17 cellular contexts compared by ENCODE assay signal in genomic region chr15:68511073-68511991, GRCh38.
DNase-seq lines count a peak whose midpoint lies in the region; ATAC-seq and TF ChIP-seq lines count a peak whose summit lies in the region.
"Had no signal": no experiment of that assay in that cellular context is flagged by ENCODE, and none has a peak within 500 bp of the region (broad histone marks: within the 10 kb centered on the region; RNA-seq: fewer than 3 reads in every experiment).

No MANE protein-coding gene starts in this region.

- H3K4me3 Mint-ChIP-seq in activated CD4-positive, alpha-beta memory T cell treated with anti-CD3 and anti-CD28 coated beads, Interleukin-2, amount 10 ng/mL, durations not matched to agents 7 days and 5 days: no peak overlapping the region
- no peak overlapping the region for H3K4me3 Mint-ChIP-seq in naive thymus-derived CD4-positive, alpha-beta T cell
- H3K4me3 Mint-ChIP-seq: activated CD4-positive, alpha-beta T cell treated with anti-CD3 and anti-CD28 coated beads, Interleukin-2, amount 10 ng/mL, durations not matched to agents 7 days and 5 days; activated T-helper 17 cell treated with anti-CD3 and anti-CD28 coated beads, Interleukin-2, amount 50 U/mL, for 72 hours; CD4-positive, CD25-positive, alpha-beta regulatory T cell had no signal

- no peaks in the 10 kb centered on the region for H3K36me3 Mint-ChIP-seq in activated CD4-positive, alpha-beta memory T cell treated with anti-CD3 and anti-CD28 coated beads, Interleukin-2, amount 10 ng/mL, durations not matched to agents 7 days and 5 days (ENCODE audit: low read depth)
- peaks cover 0 to 3% (median 0%) of the 10 kb centered on the region in 5 donors for H3K36me3 Mint-ChIP-seq in naive thymus-derived CD4-positive, alpha-beta T cell
- H3K36me3 Mint-ChIP-seq: CD4-positive, CD25-positive, alpha-beta regulatory T cell had no signal

- peaks cover 4% of the 10 kb centered on the region for H3K9me3 Mint-ChIP-seq in activated CD4-positive, alpha-beta memory T cell treated with anti-CD3 and anti-CD28 coated beads, Interleukin-2, amount 10 ng/mL, durations not matched to agents 7 days and 5 days
- peaks cover 0 to 25% (median 6%) of the 10 kb centered on the region in 11 donors for H3K9me3 Mint-ChIP-seq in naive thymus-derived CD4-positive, alpha-beta T cell
- H3K9me3 Mint-ChIP-seq: activated T-helper 17 cell treated with anti-CD3 and anti-CD28 coated beads, Interleukin-2, amount 50 U/mL, for 72 hours had no signal

- peak; percentile 67 for DNase-seq in GM04504 (ENCODE audit: low read depth)
- DNase-seq in body of pancreas: peak in 2 of 4 donors; percentile 20 to 48
- DNase-seq in left ventricle myocardium superior: peak; percentile 55
- DNase-seq in spleen: no peak
- DNase-seq in activated CD4-positive, alpha-beta memory T cell treated with anti-CD3 and anti-CD28 coated beads, Interleukin-2, amount 10 ng/mL, durations not matched to agents 7 days and 5 days: no peak
- no peak for DNase-seq in naive thymus-derived CD4-positive, alpha-beta T cell
- DNase-seq: activated CD4-positive, alpha-beta T cell treated with anti-CD3 and anti-CD28 coated beads, Interleukin-2, amount 10 ng/mL, durations not matched to agents 7 days and 5 days; CD4-positive, CD25-positive, alpha-beta regulatory T cell; NCI-H1417; NCI-H524; stimulated activated CD4-positive, alpha-beta T cell treated with anti-CD3 and anti-CD28 coated beads, Interleukin-4, amount 100 ng/mL, for 4 hours; stimulated activated naive CD4-positive, alpha-beta T cell; T-helper 1 cell had no signal

- TF ChIP-seq POLR2A in body of pancreas (IDR thresholded peaks at IDR 0.05) (no peak), spleen (IDR thresholded peaks at IDR 0.05) (no peak)

- no peaks in the 10 kb centered on the region for H3K4me1 Mint-ChIP-seq in activated CD4-positive, alpha-beta memory T cell treated with anti-CD3 and anti-CD28 coated beads, Interleukin-2, amount 10 ng/mL, durations not matched to agents 7 days and 5 days
- H3K4me1 Mint-ChIP-seq in naive thymus-derived CD4-positive, alpha-beta T cell: no peaks in the 10 kb centered on the region
- H3K4me1 Mint-ChIP-seq: activated CD4-positive, alpha-beta T cell treated with anti-CD3 and anti-CD28 coated beads, Interleukin-2, amount 10 ng/mL, durations not matched to agents 7 days and 5 days; activated T-helper 17 cell treated with anti-CD3 and anti-CD28 coated beads, Interleukin-2, amount 50 U/mL, for 72 hours; CD4-positive, CD25-positive, alpha-beta regulatory T cell had no signal

- H3K4me1 ChIP-seq in body of pancreas (no peaks in the 10 kb centered on the region), spleen (no peaks in the 10 kb centered on the region)
- H3K4me1 ChIP-seq in naive thymus-derived CD4-positive, alpha-beta T cell (ENCODE audit: control insufficient read depth in 2 of 2, insufficient read depth in 2 of 2, low read length in 2 of 2): no peaks in the 10 kb centered on the region

- TF ChIP-seq CTCF in body of pancreas (IDR thresholded peaks at IDR 0.05) (no peak), spleen (IDR thresholded peaks at IDR 0.05 in 8 of 11, conservative IDR thresholded peaks at IDR 0.05 in 3 of 11) (no peak)

- CTCF ChIA-PET in activated CD4-positive, alpha-beta memory T cell treated with anti-CD3 and anti-CD28 coated beads, Interleukin-2, amount 10 ng/mL, durations not matched to agents 7 days and 5 days (lab: Charles Lee): no interaction called here
- CTCF ChIA-PET in naive thymus-derived CD4-positive, alpha-beta T cell (lab: Charles Lee): interaction anchor here (1.0 kb wide), 1 partner anchor 39 kb away, joined by 3 read pairs; no protein-coding TSS in a partner anchor

- ATAC-seq in body of pancreas (peak; percentile 50), left ventricle myocardium superior (peak; percentile 80), SK-N-SH treated with all-trans-retinoic acid at 6 μM for 48 hours (no peak), HG03135 (IDR thresholded peaks at IDR 0.05; ENCODE audit: unreplicated experiment) (no peak)
- ATAC-seq in naive thymus-derived CD4-positive, alpha-beta T cell: no peak
- ATAC-seq: activated T-helper 17 cell treated with anti-CD3 and anti-CD28 coated beads, Interleukin-2, amount 50 U/mL, for 72 hours had no signal

- H3K27ac Mint-ChIP-seq in activated CD4-positive, alpha-beta memory T cell treated with anti-CD3 and anti-CD28 coated beads, Interleukin-2, amount 10 ng/mL, durations not matched to agents 7 days and 5 days: no peak overlapping the region
- no peak overlapping the region for H3K27ac Mint-ChIP-seq in naive thymus-derived CD4-positive, alpha-beta T cell
- H3K27ac Mint-ChIP-seq: activated CD4-positive, alpha-beta T cell treated with anti-CD3 and anti-CD28 coated beads, Interleukin-2, amount 10 ng/mL, durations not matched to agents 7 days and 5 days; activated T-helper 17 cell treated with anti-CD3 and anti-CD28 coated beads, Interleukin-2, amount 50 U/mL, for 72 hours had no signal

- intact Hi-C loops in body of pancreas (cut with DNase I): no loop called here
- intact Hi-C loops in left ventricle myocardium superior (cut with micrococcal nuclease): no loop called here
- intact Hi-C loops in spleen (cut with DNase I; ENCODE audit: low total_unique reads): no loop called here
- intact Hi-C loops in naive thymus-derived CD4-positive, alpha-beta T cell (cut with micrococcal nuclease): no loop called here

- H3K27me3 ChIP-seq in body of pancreas (no peaks in the 10 kb centered on the region), spleen (replicated peaks in 1 of 7) (no peaks in the 10 kb centered on the region)
- H3K27me3 ChIP-seq in naive thymus-derived CD4-positive, alpha-beta T cell (ENCODE audit: control insufficient read depth in 2 of 2, insufficient read depth in 2 of 2, low read length in 2 of 2): no peaks in the 10 kb centered on the region
- H3K27me3 ChIP-seq: cardiac muscle cell had no signal

- H3K27me3 Mint-ChIP-seq in activated CD4-positive, alpha-beta memory T cell treated with anti-CD3 and anti-CD28 coated beads, Interleukin-2, amount 10 ng/mL, durations not matched to agents 7 days and 5 days: peaks cover 50% of the 10 kb centered on the region
- H3K27me3 Mint-ChIP-seq in naive thymus-derived CD4-positive, alpha-beta T cell: peaks cover 7 to 43% (median 17%) of the 10 kb centered on the region in 5 donors

- H3K27ac ChIP-seq in body of pancreas (no peak overlapping the region), spleen (peak overlapping the region in 5 of 8 donors; percentile 27 to 54 (median 34))
- H3K27ac ChIP-seq in naive thymus-derived CD4-positive, alpha-beta T cell (ENCODE audit: low read depth, low read length): no peak overlapping the region
- H3K27ac ChIP-seq: cardiac muscle cell had no signal

- no peak overlapping the region for H3K4me3 ChIP-seq in body of pancreas
- no peak overlapping the region for H3K4me3 ChIP-seq in spleen
- no peak overlapping the region for H3K4me3 ChIP-seq in naive thymus-derived CD4-positive, alpha-beta T cell (ENCODE audit: low read length)
- H3K4me3 ChIP-seq: cardiac muscle cell had no signal

- POLR2A ChIA-PET in activated CD4-positive, alpha-beta memory T cell treated with anti-CD3 and anti-CD28 coated beads, Interleukin-2, amount 10 ng/mL, durations not matched to agents 7 days and 5 days (lab: Charles Lee): no interaction called here
- POLR2A ChIA-PET in naive thymus-derived CD4-positive, alpha-beta T cell (lab: Charles Lee): no interaction called here

- H3K9me3 ChIP-seq in body of pancreas: no peaks in the 10 kb centered on the region
- H3K9me3 ChIP-seq in spleen: peaks cover 0 to 8% (median 0%) of the 10 kb centered on the region in 8 donors
- H3K9me3 ChIP-seq in naive thymus-derived CD4-positive, alpha-beta T cell (ENCODE audit: control insufficient read depth in 2 of 3, low read length in 3 of 3): no peaks in the 10 kb centered on the region

- WGBS in body of pancreas, 2 donors: 73 to 76% methylated on average over 12 of the region's 12 CpGs
- WGBS in spleen, 5 donors: 77 to 85% (median 81%) methylated on average over 12 of the region's 12 CpGs

- H3K36me3 ChIP-seq in body of pancreas (replicated peaks in 1 of 2; ENCODE audit: insufficient read depth in 1 of 2, low read depth in 2 of 2) (no peaks in the 10 kb centered on the region), spleen (no peaks in the 10 kb centered on the region)
- H3K36me3 ChIP-seq in naive thymus-derived CD4-positive, alpha-beta T cell (ENCODE audit: control insufficient read depth in 2 of 3, insufficient read depth in 3 of 3, low read length in 3 of 3): no peaks in the 10 kb centered on the region
- H3K36me3 ChIP-seq: cardiac muscle cell had no signal

TF ChIP-seq in SK-N-SH treated with all-trans-retinoic acid at 6 μM for 48 hours, 23 proteins besides CTCF, POLR2A, EP300 and RAD21 (continues in another document):
- TF ChIP-seq ZNF8 (CRISPR knock-in tag; IDR thresholded peaks at IDR 0.05) (no peak), GLIS3 (CRISPR knock-in tag; IDR thresholded peaks at IDR 0.05) (no peak), SNAI2 (CRISPR knock-in tag; IDR thresholded peaks at IDR 0.05) (no peak), TSHZ2 (CRISPR knock-in tag; IDR thresholded peaks at IDR 0.05) (no peak), ESRRG (CRISPR knock-in tag; IDR thresholded peaks at IDR 0.05) (no peak), ZFP30 (CRISPR knock-in tag; IDR thresholded peaks at IDR 0.05) (no peak), TCF4 (CRISPR knock-in tag; IDR thresholded peaks at IDR 0.05; ENCODE audit: borderline replicate concordance) (no peak)

Comparison
In these comparisons a context has a peak if more than half of its experiments do, and no peak if none do; other contexts are left out.
1. DNase-seq: peak in GM04504 (single experiment) and left ventricle myocardium superior (single experiment); none in spleen (single experiment), activated CD4-positive, alpha-beta memory T cell treated with anti-CD3 and anti-CD28 coated beads, Interleukin-2, amount 10 ng/mL, durations not matched to agents 7 days and 5 days (single experiment) and naive thymus-derived CD4-positive, alpha-beta T cell (0 of 9).
2. ATAC-seq: peak in body of pancreas (single experiment) and left ventricle myocardium superior (single experiment); none in naive thymus-derived CD4-positive, alpha-beta T cell (single experiment), SK-N-SH treated with all-trans-retinoic acid at 6 μM for 48 hours (single experiment) and HG03135 (single experiment).
3. H3K27ac ChIP-seq: peak in spleen (5 of 8); none in body of pancreas (0 of 4) and naive thymus-derived CD4-positive, alpha-beta T cell (single experiment).